In genomic region chr2:207353836-207354235, GRCh38 we compare ENCODE assay signal across 1 cellular context.
TF ChIP-seq lines count a peak whose summit lies in the region.

No MANE protein-coding gene starts in this region.

TF ChIP-seq in HepG2, 621 proteins besides CTCF, POLR2A, EP300 and RAD21 (continued from another document):
- peak; percentile 47 to 70; a peak in 3 of 4 replicates for TF ChIP-seq MAFK (conservative IDR thresholded peaks at IDR 0.05 in 1 of 2, IDR thresholded peaks at IDR 0.05 in 1 of 2; ENCODE audit: low read length in 2 of 2)
- TF ChIP-seq MAFF (IDR thresholded peaks at IDR 0.05; ENCODE audit: low read depth, low read length), result peak; percentile 58; the same call in 1 of the 2 replicates
TF ChIP-seq in HepG2: peak in this region for 2.
